ENCODE assay signal across 17 cellular contexts in the genomic region with DNA sequence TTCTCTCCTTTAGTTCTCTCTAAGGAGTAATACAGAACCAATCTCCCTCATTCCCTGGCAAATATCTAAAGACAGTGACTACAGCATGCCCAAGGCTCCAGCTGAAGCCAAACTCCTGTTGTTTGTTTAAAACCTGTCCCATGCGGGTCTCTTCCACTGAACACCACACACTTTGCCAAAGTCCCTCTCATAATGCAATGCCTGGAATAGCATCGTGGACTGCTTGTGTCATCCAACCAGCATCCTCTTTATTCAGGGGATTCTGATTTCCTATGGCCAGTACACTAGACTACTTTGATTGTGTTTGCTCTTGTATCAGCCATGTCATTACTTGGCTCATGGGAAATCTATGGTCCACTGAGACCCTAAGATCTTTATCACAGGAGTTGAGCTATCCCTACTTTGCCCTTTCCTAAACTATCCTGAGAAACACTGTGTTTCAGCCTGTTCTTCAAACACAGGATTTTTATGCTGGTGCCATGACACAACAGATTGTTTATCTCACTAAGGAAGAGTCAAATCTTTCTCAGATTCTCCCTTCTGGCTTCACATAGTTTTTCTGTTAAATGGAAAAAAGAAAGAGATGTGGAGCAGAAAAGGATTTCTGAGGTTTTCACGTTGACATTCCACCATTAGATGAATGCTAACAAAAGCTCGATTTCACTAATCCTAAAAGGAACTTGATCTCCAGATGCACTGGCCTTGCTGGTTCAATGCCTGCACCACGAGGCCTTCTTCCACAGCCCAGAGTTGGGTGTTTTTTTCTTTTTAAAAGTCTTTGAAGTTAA. TPM values are rescaled to one million over a fixed set of nuclear protein-coding genes. Genes with fewer than 3 reads are reported as not detected.
"Had no signal": no experiment of that assay in that cellular context is flagged by ENCODE, and none has a peak within 500 bp of the region (broad histone marks: within the 10 kb centered on the region; RNA-seq: fewer than 3 reads in every experiment).

No MANE protein-coding gene starts in this region.

- ATAC-seq: activated T-cell treated with anti-CD3 and anti-CD28 coated beads, Interleukin-2, amount 50 U/mL, for 4 hours; foreskin keratinocyte; natural killer cell had no signal

- H3K4me1 ChIP-seq: foreskin keratinocyte, left ventricle myocardium inferior had no signal

- H3K36me3 ChIP-seq: esophagus muscularis mucosa, left ventricle myocardium inferior, sigmoid colon, thoracic aorta had no signal

- H3K4me3 ChIP-seq: esophagus muscularis mucosa, left ventricle myocardium inferior, sigmoid colon, thoracic aorta had no signal

- H3K9me3 ChIP-seq: esophagus muscularis mucosa, left ventricle myocardium inferior, sigmoid colon, thoracic aorta had no signal

- DNase-seq: activated CD4-positive, alpha-beta T cell treated with anti-CD3 and anti-CD28 coated beads, Interleukin-2, amount 50 U/mL, for 4 hours; activated CD8-positive, alpha-beta memory T cell treated with anti-CD3 and anti-CD28 coated beads, Interleukin-2, amount 50 U/mL, for 48 hours; activated naive CD4-positive, alpha-beta T cell; activated T-cell treated with anti-CD3 and anti-CD28 coated beads, Interleukin-2, amount 50 U/mL, for 4 hours; foreskin keratinocyte; left ventricle myocardium inferior; midbrain; natural killer cell; retina; sigmoid colon; stimulated activated CD4-positive, alpha-beta T cell treated with anti-CD3 and anti-CD28 coated beads, Interleukin-2, amount 100 ng/mL, for 48 hours; stimulated activated naive CD4-positive, alpha-beta T cell; T-helper 1 cell had no signal

- H3K27ac ChIP-seq: foreskin keratinocyte, left ventricle myocardium inferior, thoracic aorta had no signal

- H3K27me3 ChIP-seq: esophagus muscularis mucosa, sigmoid colon had no signal

RNA-seq across cellular contexts. Expression of a gene that starts 15.9 kb away (rescaled TPM):
- total RNA-seq: activated CD8-positive, alpha-beta memory T cell treated with anti-CD3 and anti-CD28 coated beads for 36 hours; activated T-helper 2 cell treated with anti-CD3 and anti-CD28 coated beads, Interferon-gamma antibody, Interleukin-2, Interleukin-4, amounts not matched to agents 10 μg/mL and 5 μg/mL and 100 μg/mL, durations not matched to agents 14 hours and 24 hours and 36 hours had no signal
